Comparison of ENCODE assay signal across 11 cellular contexts in genomic region chr4:78845469-78845868, GRCh38.
DNase-seq lines count a peak whose midpoint lies in the region; ATAC-seq and TF ChIP-seq lines count a peak whose summit lies in the region.
"Had no signal": no experiment of that assay in that cellular context is flagged by ENCODE, and none has a peak within 500 bp of the region (broad histone marks: within the 10 kb centered on the region; RNA-seq: fewer than 3 reads in every experiment).

No MANE protein-coding gene starts in this region.

- no peak for TF ChIP-seq POLR2A in GM18505 (IDR thresholded peaks at IDR 0.05; ENCODE audit: borderline replicate concordance, extremely low read depth, insufficient read depth, insufficient read length)
- TF ChIP-seq POLR2A in lower leg skin (IDR thresholded peaks at IDR 0.05), result no peak

- ATAC-seq in GM18505 (IDR thresholded peaks at IDR 0.05; ENCODE audit: unreplicated experiment) (peak; percentile 71), GM21576 (IDR thresholded peaks at IDR 0.05; ENCODE audit: unreplicated experiment) (peak; percentile 73), HG03460 (IDR thresholded peaks at IDR 0.05; ENCODE audit: unreplicated experiment) (peak; percentile 77)
- ATAC-seq: mucosa of descending colon had no signal

- no peak overlapping the region for H3K4me3 ChIP-seq in lower leg skin (ENCODE audit: low read depth, poor library complexity, severe bottlenecking)
- H3K4me3 ChIP-seq: mucosa of descending colon had no signal

- 85 to 87% methylated on average over 2 of the region's 2 CpGs for WGBS in lower leg skin, 2 donors

- intact Hi-C loops in lower leg skin (cut with DNase I; ENCODE audit: low total_unique reads), result no loop called here

- DNase-seq in fibroblast of peridontal ligament (ENCODE audit: extremely low read depth), result peak; percentile 28
- no peak for DNase-seq in lower leg skin (ENCODE audit: low spot score in 2 of 2)
- DNase-seq in anterior cingulate cortex (lab: John Stamatoyannopoulos, UW), result no peak
- DNase-seq in pons (ENCODE audit: low spot score), result no peak
- no peak for DNase-seq in NCI-H82 treated with DMSO at 0.1 percent for 48 hours (lab: John Stamatoyannopoulos, UW; ENCODE audit: unreplicated experiment)
- DNase-seq: activated CD4-positive, alpha-beta T cell treated with anti-CD3 and anti-CD28 coated beads for 4 hours; mucosa of descending colon; NK-92 treated with Interleukin-12 subunit alpha and Interleukin-12 subunit beta, amount 100 ng/mL, for 24 hours had no signal

- no peak for TF ChIP-seq CTCF in lower leg skin (IDR thresholded peaks at IDR 0.05)
